In the genomic region with DNA sequence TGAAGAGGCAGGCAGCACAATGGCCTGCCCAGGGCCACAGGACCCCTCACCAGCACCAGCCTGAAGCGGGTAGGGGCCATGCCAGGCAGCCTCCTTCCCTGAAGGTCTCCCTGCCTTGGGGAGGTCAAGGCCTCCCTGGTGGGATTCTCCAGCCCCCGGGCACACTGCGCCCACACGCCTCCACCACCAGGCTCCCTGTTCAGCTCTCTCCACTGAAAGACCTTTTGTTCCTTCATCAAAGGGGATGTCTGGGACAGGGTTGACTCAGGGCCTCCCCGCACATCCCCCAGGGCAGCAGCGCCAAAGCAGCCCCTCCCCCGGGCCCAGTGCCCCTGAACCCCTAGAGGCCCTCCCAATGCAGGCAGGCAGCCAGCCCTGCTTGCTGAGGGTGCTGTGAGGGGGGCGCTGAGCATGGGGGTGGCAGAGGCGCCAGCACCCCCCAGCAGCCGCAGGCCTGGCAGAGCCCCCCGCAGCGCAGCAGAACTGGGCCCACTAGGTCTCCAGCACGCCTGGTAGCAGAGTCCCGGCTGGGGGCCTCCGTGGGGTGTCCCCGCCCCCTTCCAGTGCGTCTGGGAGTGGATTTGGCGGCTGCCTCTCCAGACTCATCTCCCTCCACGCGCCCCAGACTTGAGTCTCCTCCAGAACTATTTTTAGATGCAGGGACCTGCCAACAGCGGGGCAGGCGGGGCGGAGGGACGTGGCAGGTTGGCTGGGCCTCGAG, we compare ENCODE assay signal across 1 cellular context.
TF ChIP-seq lines count a peak whose summit lies in the region.

No MANE protein-coding gene starts in this region.

TF ChIP-seq in HepG2, 621 proteins besides CTCF, POLR2A, EP300 and RAD21 (continued from another document):
- TF ChIP-seq, protein P1, sequence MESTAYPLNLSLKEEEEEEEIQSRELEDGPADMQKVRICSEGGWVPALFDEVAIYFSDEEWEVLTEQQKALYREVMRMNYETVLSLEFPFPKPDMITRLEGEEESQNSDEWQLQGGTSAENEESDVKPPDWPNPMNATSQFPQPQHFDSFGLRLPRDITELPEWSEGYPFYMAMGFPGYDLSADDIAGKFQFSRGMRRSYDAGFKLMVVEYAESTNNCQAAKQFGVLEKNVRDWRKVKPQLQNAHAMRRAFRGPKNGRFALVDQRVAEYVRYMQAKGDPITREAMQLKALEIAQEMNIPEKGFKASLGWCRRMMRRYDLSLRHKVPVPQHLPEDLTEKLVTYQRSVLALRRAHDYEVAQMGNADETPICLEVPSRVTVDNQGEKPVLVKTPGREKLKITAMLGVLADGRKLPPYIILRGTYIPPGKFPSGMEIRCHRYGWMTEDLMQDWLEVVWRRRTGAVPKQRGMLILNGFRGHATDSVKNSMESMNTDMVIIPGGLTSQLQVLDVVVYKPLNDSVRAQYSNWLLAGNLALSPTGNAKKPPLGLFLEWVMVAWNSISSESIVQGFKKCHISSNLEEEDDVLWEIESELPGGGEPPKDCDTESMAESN (CRISPR knock-in tag; conservative IDR thresholded peaks at IDR 0.05), result 0 out of 2 replicates have a peak, but pooled peaks have one; percentile 24
- TF ChIP-seq SALL1 (CRISPR knock-in tag; IDR thresholded peaks at IDR 0.05) (peak; percentile 32; the same call in 1 of the 2 replicates), ZFX (CRISPR knock-in tag; IDR thresholded peaks at IDR 0.05; ENCODE audit: low read depth) (peak; percentile 63)
TF ChIP-seq in HepG2: peak in this region for 113.
